Comparison of ENCODE assay signal across 10 cellular contexts in genomic region chr17:7750321-7750821, GRCh38. TPM values are rescaled to one million over a fixed set of nuclear protein-coding genes. Genes with fewer than 3 reads are reported as not detected.
DNase-seq lines count a peak whose midpoint lies in the region; TF ChIP-seq lines count a peak whose summit lies in the region.
"Had no signal": no experiment of that assay in that cellular context is flagged by ENCODE, and none has a peak within 500 bp of the region (broad histone marks: within the 10 kb centered on the region; RNA-seq: fewer than 3 reads in every experiment).

No MANE protein-coding gene starts in this region.

- 42% methylated on average over 4 of the region's 4 CpGs for whole genome bisulfite sequencing in SK-N-SH (ENCODE audit: low lambda C conversion rate)

- POLR2A ChIA-PET in HEK293 (lab: Yijun Ruan, JAX): no interaction called here
- POLR2A ChIA-PET in SK-N-SH (lab: Yijun Ruan, JAX): no interaction called here

- intact Hi-C loops in cardiac septum (cut with DNase I): no loop called here

- H3K27me3 ChIP-seq in SK-N-SH (ENCODE audit: insufficient read depth): no peaks in the 10 kb centered on the region

- TF ChIP-seq EP300 in SK-N-SH (IDR thresholded peaks at IDR 0.05; ENCODE audit: borderline replicate concordance in 1 of 2, low read depth in 1 of 2, low read length in 1 of 2): peak in 1 of 2 experiments; percentile 72; a peak in 2 of 4 replicates

- no peaks in the 10 kb centered on the region for H3K9me3 ChIP-seq in HEK293 (ENCODE audit: control insufficient read depth, insufficient read depth, low read depth, low read length)
- no peaks in the 10 kb centered on the region for H3K9me3 ChIP-seq in SK-N-SH
- H3K9me3 ChIP-seq: gastrocnemius medialis had no signal

- H3K9me2 ChIP-seq in SK-N-SH: no peaks in the 10 kb centered on the region

- DNase-seq in SK-N-SH (no peak), fibroblast of the aortic adventitia (ENCODE audit: low read depth) (peak; percentile 93), stromal cell of bone marrow (ENCODE audit: low read depth) (peak; percentile 79), DMS114 treated with DMSO at 0.1 percent for 48 hours (lab: John Stamatoyannopoulos, UW; ENCODE audit: unreplicated experiment) (no peak), cardiac septum (ENCODE audit: low spot score) (no peak)
- DNase-seq in stimulated activated CD4-positive, alpha-beta T cell treated with anti-CD3 and anti-CD28 coated beads, Interleukin-12 subunit alpha, Interleukin-12 subunit beta, amount 100 ng/mL, for 4 hours: no peak
- DNase-seq: aorta, gastrocnemius medialis, GOT3 had no signal

- no peak overlapping the region for H2AFZ ChIP-seq in SK-N-SH (ENCODE audit: low read depth)

- H3K4me3 ChIP-seq in HEK293 (ENCODE audit: low read depth, low read length) (no peak overlapping the region), SK-N-SH (ENCODE audit: low read depth in 2 of 2, low read length in 1 of 2) (no peak overlapping the region), fibroblast of the aortic adventitia (ENCODE audit: low read depth, low read length) (no peak overlapping the region)
- H3K4me3 ChIP-seq: gastrocnemius medialis had no signal

- H3K4me2 ChIP-seq in SK-N-SH: no peak overlapping the region; the same call in 1 of the 2 replicates

- peaks cover 52% of the 10 kb centered on the region for H3F3A ChIP-seq in SK-N-SH (replicated peaks; ENCODE audit: insufficient read depth)

- H4K20me1 ChIP-seq in SK-N-SH (ENCODE audit: insufficient read depth): no peaks in the 10 kb centered on the region

- TF ChIP-seq RAD21 in SK-N-SH (IDR thresholded peaks at IDR 0.05; ENCODE audit: low read length): no peak

- H3K36me3 ChIP-seq in HEK293 (ENCODE audit: control insufficient read depth in 2 of 2, insufficient read depth in 1 of 2, low read length in 2 of 2) (no peaks in the 10 kb centered on the region; a peak in 1 of 3 replicates), SK-N-SH (replicated peaks in 1 of 2; ENCODE audit: control insufficient read depth in 1 of 2, insufficient read depth in 2 of 2, low read length in 1 of 2) (no peaks in the 10 kb centered on the region)
- H3K36me3 ChIP-seq: gastrocnemius medialis had no signal

- no peaks in the 10 kb centered on the region for H3K79me2 ChIP-seq in SK-N-SH (ENCODE audit: insufficient read depth)

- peak overlapping the region; percentile 12; the same call in 1 of the 2 replicates for H3K9ac ChIP-seq in SK-N-SH

- H3K4me1 ChIP-seq in HEK293 (ENCODE audit: control insufficient read depth, insufficient read depth, low read length) (peaks cover 22% of the 10 kb centered on the region), SK-N-SH (ENCODE audit: control insufficient read depth in 1 of 2, insufficient read depth in 2 of 2, low read depth in 1 of 2, low read length in 1 of 2) (peaks cover 6 to 29% of the 10 kb centered on the region in 2 experiments; a peak in 2 of 4 replicates)

- CTCF ChIA-PET in HEK293 (lab: Yijun Ruan, JAX) (interaction anchor here (0.6 kb wide), 1 partner anchor 729 kb away, joined by 3 read pairs; no protein-coding TSS in a partner anchor), SK-N-SH (lab: Yijun Ruan, JAX) (interaction anchor here (0.8 to 1.5 kb wide), 2 partner anchors 101 to 239 kb away, joined by 3 to 4 read pairs; no protein-coding TSS in a partner anchor)

- H3K27ac ChIP-seq in HEK293 (ENCODE audit: extremely low read depth, low read depth, low read length) (no peak overlapping the region), SK-N-SH (ENCODE audit: low read depth in 2 of 2, low read length in 1 of 2) (peak overlapping the region; percentile 12 to 69; a peak in 3 of 4 replicates)
- H3K27ac ChIP-seq: gastrocnemius medialis had no signal

- TF ChIP-seq CTCF in HEK293 (tag by site-specific recombination; IDR thresholded peaks at IDR 0.05): no peak
- TF ChIP-seq CTCF in SK-N-SH (IDR thresholded peaks at IDR 0.05): no peak
- no peak for TF ChIP-seq CTCF in fibroblast of the aortic adventitia (IDR thresholded peaks at IDR 0.05; ENCODE audit: insufficient read depth, low read length)

TF ChIP-seq in HEK293, 187 proteins besides CTCF, POLR2A, EP300 and RAD21 (continues in another document):
- TF ChIP-seq ZNF280D (tag by site-specific recombination; IDR thresholded peaks at IDR 0.05): 0 out of 2 replicates have a peak, but pooled peaks have one; percentile 48
- peak; percentile 69 for TF ChIP-seq TRIM28 (IDR thresholded peaks at IDR 0.05; ENCODE audit: borderline replicate concordance, low read length)
- TF ChIP-seq ZNF624 (tag by site-specific recombination; IDR thresholded peaks at IDR 0.05): peak; percentile 100
- TF ChIP-seq SETDB1 (IDR thresholded peaks at IDR 0.05; ENCODE audit: insufficient read length, low read length): peak; percentile 96

TF ChIP-seq in SK-N-SH, 30 proteins besides CTCF, POLR2A, EP300 and RAD21 (continues in another document):
- TF ChIP-seq IRF3 (IDR thresholded peaks at IDR 0.05; ENCODE audit: low read depth, low read length): no peak
- TF ChIP-seq NRF1 (IDR thresholded peaks at IDR 0.05; ENCODE audit: low read depth, low read length): no peak
- TF ChIP-seq RCOR1 (IDR thresholded peaks at IDR 0.05; ENCODE audit: low read length): no peak
- no peak for TF ChIP-seq TAF1 (IDR thresholded peaks at IDR 0.05; ENCODE audit: borderline replicate concordance, low read depth, low read length)
- TF ChIP-seq USF2 (IDR thresholded peaks at IDR 0.05; ENCODE audit: borderline replicate concordance, low read depth, low read length): no peak
- 0 out of 2 replicates have a peak, but pooled peaks have one; percentile 21 for TF ChIP-seq ZBTB33 (IDR thresholded peaks at IDR 0.05; ENCODE audit: borderline replicate concordance, low read depth)
- TF ChIP-seq GABPA (IDR thresholded peaks at IDR 0.05; ENCODE audit: low read depth): no peak
- no peak for TF ChIP-seq GATA2 (CRISPR knock-in tag; IDR thresholded peaks at IDR 0.05)
- TF ChIP-seq CHD2 (IDR thresholded peaks at IDR 0.05; ENCODE audit: low read length, partially characterized antibody): no peak
- peak; percentile 88 for TF ChIP-seq MEF2A (IDR thresholded peaks at IDR 0.05; ENCODE audit: borderline replicate concordance, low read depth)
- TF ChIP-seq SIN3A (IDR thresholded peaks at IDR 0.05; ENCODE audit: borderline replicate concordance, low read depth, low read length): no peak
- peak; percentile 60 for TF ChIP-seq TCF12 (IDR thresholded peaks at IDR 0.05)

RNA-seq across cellular contexts. Expression of gene DNAH2, which starts 32.8 kb away (rescaled TPM):
- polyA plus RNA-seq in SK-N-SH (2012; rRNA removed): 0.13 and 0.18 TPM in 2 replicates
- polyA plus RNA-seq in SK-N-SH (2012; cell fraction: cytosol; rRNA removed): 0.07 and 0.18 TPM in 2 replicates
- polyA plus RNA-seq in SK-N-SH (2012; cell fraction: nucleus; rRNA removed): 0.56 and 0.81 TPM in 2 replicates
- under 0.01 TPM in 1 of 2 replicates, not detected in the other for total RNA-seq in fibroblast of the aortic adventitia (ENCODE audit: low replicate concordance)
- 0.16 TPM for total RNA-seq in cardiac septum
- total RNA-seq: gastrocnemius medialis had no signal

RNA-seq across cellular contexts. Expression of gene EFNB3, which starts 45.4 kb away (rescaled TPM):
- 26.1 and 32.4 TPM in 2 replicates for polyA plus RNA-seq in SK-N-SH (2012; rRNA removed)
- polyA plus RNA-seq in SK-N-SH (2012; cell fraction: cytosol; rRNA removed): 21.0 and 25.2 TPM in 2 replicates
- 35.5 and 47.9 TPM in 2 replicates for polyA plus RNA-seq in SK-N-SH (2012; cell fraction: nucleus; rRNA removed)
- total RNA-seq in fibroblast of the aortic adventitia (ENCODE audit: low replicate concordance) (0.90 and 3.9 TPM in 2 replicates), cardiac septum (0.78 TPM)

Comparison
In these comparisons a context has a peak if more than half of its experiments do, and no peak if none do; other contexts are left out.
1. DNase-seq: peak in fibroblast of the aortic adventitia (single experiment) and stromal cell of bone marrow (single experiment); none in SK-N-SH (single experiment), DMS114 treated with DMSO at 0.1 percent for 48 hours (single experiment), stimulated activated CD4-positive, alpha-beta T cell treated with anti-CD3 and anti-CD28 coated beads, Interleukin-12 subunit alpha, Interleukin-12 subunit beta, amount 100 ng/mL, for 4 hours (single experiment) and cardiac septum (single experiment).
2. Of the 4 proteins assayed by ChIP-seq in both HEK293 and SK-N-SH: peak only in HEK293: none; only in SK-N-SH: PBX3; in both: none; in neither: 3.